21 cellular contexts compared by ENCODE assay signal in the genomic region with DNA sequence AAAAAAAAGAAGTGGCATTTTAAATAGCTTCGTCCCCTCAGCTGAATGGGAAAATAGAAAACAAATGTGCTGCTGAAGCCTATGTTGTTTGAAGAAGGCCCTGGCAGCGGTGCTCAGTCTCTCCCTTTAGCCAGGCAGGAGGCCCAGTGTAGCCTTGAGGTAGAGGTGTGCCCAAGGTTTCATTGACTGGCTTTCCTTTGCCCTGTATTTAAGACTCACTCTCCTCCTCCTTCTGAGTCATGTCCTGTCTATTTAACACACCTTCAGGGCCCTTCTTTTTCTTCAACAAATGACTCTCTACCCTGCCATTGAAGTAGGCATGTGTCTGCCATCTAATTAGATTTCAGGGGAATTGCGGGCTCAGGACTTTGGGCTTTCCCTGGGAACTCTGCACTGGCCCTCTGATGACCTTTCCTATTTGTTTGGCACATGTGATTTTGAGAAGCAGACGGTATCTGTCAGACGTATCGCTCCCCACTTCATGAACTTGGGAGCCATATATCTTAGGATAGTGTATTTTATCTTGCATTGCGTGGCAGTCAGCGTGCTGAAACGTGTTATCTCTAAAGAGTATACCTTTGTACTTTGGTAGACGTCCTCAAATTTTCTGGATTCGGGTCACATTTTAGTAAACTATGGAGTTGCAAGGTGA. TPM values are rescaled to one million over a fixed set of nuclear protein-coding genes. Genes with fewer than 3 reads are reported as not detected.
DNase-seq lines count a peak whose midpoint lies in the region; ATAC-seq and TF ChIP-seq lines count a peak whose summit lies in the region.
"Had no signal": no experiment of that assay in that cellular context is flagged by ENCODE, and none has a peak within 500 bp of the region (broad histone marks: within the 10 kb centered on the region; RNA-seq: fewer than 3 reads in every experiment).

No MANE protein-coding gene starts in this region.

- H3K9me3 Mint-ChIP-seq in activated T-cell treated with anti-CD3 and anti-CD28 coated beads, Interleukin-2, amount 50 U/mL, for 24 hours, result no peaks in the 10 kb centered on the region
- no peaks in the 10 kb centered on the region for H3K9me3 Mint-ChIP-seq in stimulated activated naive CD8-positive, alpha-beta T cell treated with anti-CD3 and anti-CD28 coated beads, Interleukin-15, amount 100 ng/mL, for 72 hours
- H3K9me3 Mint-ChIP-seq: CD4-positive, alpha-beta memory T cell; neural crest cell; T-helper 2 cell treated with Interferon-gamma antibody and Interleukin-4, amounts not matched to agents 5 μg/mL and 100 μg/mL, for 36 hours had no signal

- H3K4me1 ChIP-seq in esophagus squamous epithelium, result peaks cover 0 to 60% (median 20%) of the 10 kb centered on the region in 3 donors

- peak; percentile 40 for ATAC-seq in stimulated activated naive CD8-positive, alpha-beta T cell treated with anti-CD3 and anti-CD28 coated beads, Interleukin-15, amount 100 ng/mL, for 72 hours

- peaks cover 52% of the 10 kb centered on the region for H3K4me1 Mint-ChIP-seq in activated T-cell treated with anti-CD3 and anti-CD28 coated beads, Interleukin-2, amount 50 U/mL, for 24 hours (ENCODE audit: low read depth)
- peaks cover 52% of the 10 kb centered on the region for H3K4me1 Mint-ChIP-seq in stimulated activated naive CD8-positive, alpha-beta T cell treated with anti-CD3 and anti-CD28 coated beads, Interleukin-15, amount 100 ng/mL, for 72 hours

- WGBS in esophagus squamous epithelium, 2 donors, result 24 to 70% methylated on average over 10 to 11 of the region's 11 CpGs

- no peak for TF ChIP-seq CTCF in esophagus squamous epithelium (IDR thresholded peaks at IDR 0.05)

- intact Hi-C loops in esophagus squamous epithelium (cut with DNase I), result no loop called here

- peaks cover 0 to 3% (median 0%) of the 10 kb centered on the region in 3 donors for H3K36me3 ChIP-seq in esophagus squamous epithelium
- H3K36me3 ChIP-seq: thyroid gland had no signal

- no peak overlapping the region for H3K4me3 Mint-ChIP-seq in activated T-cell treated with anti-CD3 and anti-CD28 coated beads, Interleukin-2, amount 50 U/mL, for 24 hours
- H3K4me3 Mint-ChIP-seq in stimulated activated naive CD8-positive, alpha-beta T cell treated with anti-CD3 and anti-CD28 coated beads, Interleukin-15, amount 100 ng/mL, for 72 hours, result peak overlapping the region in 1 of 2 donors; percentile 18
- H3K4me3 Mint-ChIP-seq: CD4-positive, alpha-beta memory T cell; T-helper 2 cell treated with Interferon-gamma antibody and Interleukin-4, amounts not matched to agents 5 μg/mL and 100 μg/mL, for 36 hours had no signal

- no peak for TF ChIP-seq POLR2A in esophagus squamous epithelium (IDR thresholded peaks at IDR 0.05)

- no peak for DNase-seq in activated T-cell treated with anti-CD3 and anti-CD28 coated beads, Interleukin-2, amount 50 U/mL, for 24 hours
- no peak for DNase-seq in activated T-cell treated with anti-CD3 and anti-CD28 coated beads, Interleukin-2, amount 50 U/mL, for 48 hours
- DNase-seq in esophagus squamous epithelium (lab: John Stamatoyannopoulos, UW) (no peak), retina (no peak)
- DNase-seq in stimulated activated naive CD8-positive, alpha-beta T cell treated with anti-CD3 and anti-CD28 coated beads, Interleukin-15, amount 100 ng/mL, for 72 hours, result no peak
- no peak for DNase-seq in stimulated activated CD4-positive, alpha-beta T cell treated with anti-CD3 and anti-CD28 coated beads, Interleukin-2, amount 100 ng/mL, for 24 hours
- DNase-seq: 8988T; activated CD4-positive, alpha-beta T cell treated with anti-CD3 and anti-CD28 coated beads, Interleukin-2, amount 50 U/mL, for 4 hours; activated naive CD4-positive, alpha-beta T cell treated with Interleukin-2 at 50 U/mL for 16 hours; caudate nucleus; CD4-positive, alpha-beta memory T cell; GDM1; H7; head of caudate nucleus; left ventricle myocardium inferior; NCI-H1436 treated with DMSO at 0.1 percent for 48 hours; NCI-H510A treated with DMSO at 0.1 percent for 48 hours; RPMI8226; thyroid gland had no signal

- peaks cover 56% of the 10 kb centered on the region for H3K36me3 Mint-ChIP-seq in activated T-cell treated with anti-CD3 and anti-CD28 coated beads, Interleukin-2, amount 50 U/mL, for 24 hours (ENCODE audit: low read depth)

- H3K27me3 Mint-ChIP-seq in activated T-cell treated with anti-CD3 and anti-CD28 coated beads, Interleukin-2, amount 50 U/mL, for 24 hours, result no peaks in the 10 kb centered on the region
- H3K27me3 Mint-ChIP-seq in stimulated activated naive CD8-positive, alpha-beta T cell treated with anti-CD3 and anti-CD28 coated beads, Interleukin-15, amount 100 ng/mL, for 72 hours, result no peaks in the 10 kb centered on the region
- H3K27me3 Mint-ChIP-seq: CD4-positive, alpha-beta memory T cell had no signal

- H3K27me3 ChIP-seq in esophagus squamous epithelium, result peaks cover 0 to 60% (median 0%) of the 10 kb centered on the region in 4 donors
- H3K27me3 ChIP-seq: thyroid gland had no signal

- no peaks in the 10 kb centered on the region for H3K9me3 ChIP-seq in esophagus squamous epithelium
- H3K9me3 ChIP-seq: left ventricle myocardium inferior, thyroid gland had no signal

- H3K4me3 ChIP-seq in esophagus squamous epithelium, result no peak overlapping the region
- H3K4me3 ChIP-seq: left ventricle myocardium inferior, thyroid gland had no signal

- peak overlapping the region; percentile 15 for H3K27ac Mint-ChIP-seq in activated T-cell treated with anti-CD3 and anti-CD28 coated beads, Interleukin-2, amount 50 U/mL, for 24 hours
- peak overlapping the region in 1 of 2 donors; percentile 42 for H3K27ac Mint-ChIP-seq in stimulated activated naive CD8-positive, alpha-beta T cell treated with anti-CD3 and anti-CD28 coated beads, Interleukin-15, amount 100 ng/mL, for 72 hours
- H3K27ac Mint-ChIP-seq: T-helper 2 cell treated with Interferon-gamma antibody and Interleukin-4, amounts not matched to agents 5 μg/mL and 100 μg/mL, for 36 hours had no signal

- H3K27ac ChIP-seq in esophagus squamous epithelium, result peak overlapping the region in 3 of 4 donors; percentile 16 to 63 (median 38)
- H3K27ac ChIP-seq: left ventricle myocardium inferior, thyroid gland had no signal

RNA-seq across cellular contexts. Expression of a gene that starts 4.3 kb away (rescaled TPM):
- 10 to 100 TPM in 3 of 4 donors, 1 to 10 TPM in 1; 9.5 to 20.2 (median 10.9) TPM for total RNA-seq in esophagus squamous epithelium

RNA-seq across cellular contexts. Expression of a gene that starts 26.4 kb away (rescaled TPM):
- total RNA-seq in esophagus squamous epithelium, result 10 to 100 TPM in 2 of 4 donors, 1 to 10 TPM in 2; 8.3 to 24.8 (median 12.6) TPM

RNA-seq across cellular contexts. Expression of a gene that starts 28.4 kb away (rescaled TPM):
- total RNA-seq in esophagus squamous epithelium, result under 1 TPM in 3 of 4 donors, not detected in 1; 0.38 to 0.83 (median 0.64) TPM
- total RNA-seq: H7 had no signal

RNA-seq across cellular contexts. Expression of a gene that starts 35.0 kb away (rescaled TPM):
- total RNA-seq in esophagus squamous epithelium, result 10 to 100 TPM; 50.5 to 73.5 (median 71.8) TPM

RNA-seq across cellular contexts. Expression of a gene that starts 35.2 kb away (rescaled TPM):
- total RNA-seq in esophagus squamous epithelium, result 10 to 100 TPM; 14.7 to 34.3 (median 25.9) TPM
